ENCODE assay signal across 8 cellular contexts in genomic region chr2:73983322-73984202, GRCh38. TPM values are rescaled to one million over a fixed set of nuclear protein-coding genes. Genes with fewer than 3 reads are reported as not detected.
DNase-seq lines count a peak whose midpoint lies in the region; ATAC-seq and TF ChIP-seq lines count a peak whose summit lies in the region.

No MANE protein-coding gene starts in this region.

- POLR2A ChIA-PET in PC-3 (lab: Charles Lee; ENCODE audit: unreplicated experiment), result no interaction called here

- H3K27ac Mint-ChIP-seq in GM23338 (peak overlapping the region; percentile 65), endodermal cell (peak overlapping the region; percentile 76)
- peak overlapping the region; percentile 75 to 87 for H3K27ac Mint-ChIP-seq in natural killer cell treated with Interleukin-12 subunit alpha and Interleukin-12 subunit beta and Interleukin-15 and Interleukin-18, amount 100 ng/mL, for 72 hours

- WGBS in endodermal cell (ENCODE audit: insufficient coverage in 1 of 2, insufficient read length in 1 of 2), 2 experiments, result 14 to 17% methylated on average over 22 to 35 of the region's 35 CpGs

- H2AFZ ChIP-seq in GM23338, result peak overlapping the region; percentile 63; the same call in 1 of the 2 replicates
- peak overlapping the region; percentile 52 for H2AFZ ChIP-seq in PC-3 (ENCODE audit: low read length)

- CTCF ChIA-PET in PC-3 (lab: Charles Lee), result no interaction called here

- H3K4me2 ChIP-seq in GM23338 (peak overlapping the region; percentile 97), PC-3 (ENCODE audit: low read length) (peak overlapping the region; percentile 99)

- H3K4me1 Mint-ChIP-seq in GM23338, result peaks cover 70% of the 10 kb centered on the region
- H3K4me1 Mint-ChIP-seq in endodermal cell, result peaks cover 53% of the 10 kb centered on the region
- peaks cover 64 to 66% of the 10 kb centered on the region in 2 donors for H3K4me1 Mint-ChIP-seq in natural killer cell treated with Interleukin-12 subunit alpha and Interleukin-12 subunit beta and Interleukin-15 and Interleukin-18, amount 100 ng/mL, for 72 hours (ENCODE audit: low read depth in 2 of 2)

- intact Hi-C loops in PC-3 (cut with micrococcal nuclease), result loop anchor here (5.0 kb wide), 1 partner anchor 46 kb away; no protein-coding TSS in a partner anchor

- no peaks in the 10 kb centered on the region for H3K9me2 ChIP-seq in GM23338 (ENCODE audit: insufficient read depth)
- no peaks in the 10 kb centered on the region for H3K9me2 ChIP-seq in PC-3 (replicated peaks; ENCODE audit: low read length)

- peaks cover 21% of the 10 kb centered on the region for H3K36me3 Mint-ChIP-seq in GM23338 (ENCODE audit: low read depth)
- H3K36me3 Mint-ChIP-seq in endodermal cell (ENCODE audit: low read depth), result peaks cover 10% of the 10 kb centered on the region
- no peaks in the 10 kb centered on the region for H3K36me3 Mint-ChIP-seq in natural killer cell treated with Interleukin-12 subunit alpha and Interleukin-12 subunit beta and Interleukin-15 and Interleukin-18, amount 100 ng/mL, for 72 hours

- H3K27me3 ChIP-seq in GM23338 (ENCODE audit: insufficient read depth), result peaks cover 59% of the 10 kb centered on the region
- H3K27me3 ChIP-seq in PC-3 (ENCODE audit: low read length), result no peaks in the 10 kb centered on the region
- H3K27me3 ChIP-seq in endodermal cell (ENCODE audit: control insufficient read depth, insufficient read depth, low read length, poor library complexity, severe bottlenecking), result peaks cover 9% of the 10 kb centered on the region

- H3K9me3 Mint-ChIP-seq in GM23338, result no peaks in the 10 kb centered on the region
- H3K9me3 Mint-ChIP-seq in endodermal cell, result no peaks in the 10 kb centered on the region
- H3K9me3 Mint-ChIP-seq in natural killer cell treated with Interleukin-12 subunit alpha and Interleukin-12 subunit beta and Interleukin-15 and Interleukin-18, amount 100 ng/mL, for 72 hours, result no peaks in the 10 kb centered on the region

- peaks cover 27% of the 10 kb centered on the region for H3K79me2 ChIP-seq in GM23338 (replicated peaks; ENCODE audit: insufficient read depth)
- H3K79me2 ChIP-seq in PC-3 (ENCODE audit: low read length), result peaks cover 43% of the 10 kb centered on the region

- peaks cover 61% of the 10 kb centered on the region for H3K4me1 ChIP-seq in GM23338 (ENCODE audit: insufficient read depth)
- H3K4me1 ChIP-seq in PC-3 (ENCODE audit: insufficient read depth, low read length), result peaks cover 76% of the 10 kb centered on the region
- peaks cover 18% of the 10 kb centered on the region for H3K4me1 ChIP-seq in endodermal cell (ENCODE audit: control insufficient read depth, insufficient read depth, low read length)

- H3K9ac ChIP-seq in PC-3 (ENCODE audit: low read length), result peak overlapping the region; percentile 95
- H3K9ac ChIP-seq in endodermal cell (ENCODE audit: extremely low read depth, low read length, poor library complexity, severe bottlenecking), result peak overlapping the region; percentile 78

- H3K27ac ChIP-seq in C4-2B, result peak overlapping the region; percentile 100
- no peak overlapping the region for H3K27ac ChIP-seq in GM23338 (ENCODE audit: low read depth)
- H3K27ac ChIP-seq in PC-3 (ENCODE audit: low read length), result peak overlapping the region; percentile 98
- peak overlapping the region; percentile 52 for H3K27ac ChIP-seq in endodermal cell (ENCODE audit: low read depth, low read length)

- H4K20me1 ChIP-seq in GM23338 (replicated peaks; ENCODE audit: insufficient read depth) (peaks cover 13% of the 10 kb centered on the region; the same call in 1 of the 2 replicates), PC-3 (ENCODE audit: low read length) (peaks cover 14% of the 10 kb centered on the region)

- H3K4me3 Mint-ChIP-seq in GM23338 (peak overlapping the region; percentile 81), endodermal cell (peak overlapping the region; percentile 65)
- peak overlapping the region; percentile 82 for H3K4me3 Mint-ChIP-seq in natural killer cell treated with Interleukin-12 subunit alpha and Interleukin-12 subunit beta and Interleukin-15 and Interleukin-18, amount 100 ng/mL, for 72 hours

- H3K9me3 ChIP-seq in PC-3 (ENCODE audit: low read length), result no peaks in the 10 kb centered on the region
- no peaks in the 10 kb centered on the region for H3K9me3 ChIP-seq in endodermal cell (ENCODE audit: control insufficient read depth, low read length)

- TF ChIP-seq CTCF in C4-2B (conservative IDR thresholded peaks at IDR 0.05) (no peak; the same call in 1 of the 2 replicates), GM23338 (conservative IDR thresholded peaks at IDR 0.05; ENCODE audit: low read depth in 2 of 2) (no peak), PC-3 (conservative IDR thresholded peaks at IDR 0.05; ENCODE audit: low read depth, low read length) (0 out of 2 replicates have a peak, but pooled peaks have one; percentile 17), endodermal cell (conservative IDR thresholded peaks at IDR 0.05) (peak; percentile 46)

- ATAC-seq in GM23338, result peak; percentile 34
- ATAC-seq in PC-3, result peak; percentile 41
- ATAC-seq in natural killer cell treated with Interleukin-12 subunit alpha and Interleukin-12 subunit beta and Interleukin-15 and Interleukin-18, amount 100 ng/mL, for 72 hours, result no peak
- no peak for ATAC-seq in GM18502 (IDR thresholded peaks at IDR 0.05; ENCODE audit: poor library complexity, unreplicated experiment)
- no peak for ATAC-seq in GM21447 (IDR thresholded peaks at IDR 0.05; ENCODE audit: unreplicated experiment)

- H3K36me3 ChIP-seq in GM23338 (ENCODE audit: insufficient read depth) (no peaks in the 10 kb centered on the region; the same call in 1 of the 2 replicates), PC-3 (ENCODE audit: low read depth, low read length) (peaks cover 3% of the 10 kb centered on the region; the same call in 1 of the 2 replicates), endodermal cell (ENCODE audit: control insufficient read depth, insufficient read depth, low read length) (peaks cover 8% of the 10 kb centered on the region)

- TSS peak; percentile 65 for BruUV-seq in PC-3 (replicated peaks; lab: Mats Ljungman, UMichigan)

- peak overlapping the region; percentile 80 for H3K4me3 ChIP-seq in GM23338
- H3K4me3 ChIP-seq in PC-3 (ENCODE audit: low read length), result peak overlapping the region; percentile 81
- H3K4me3 ChIP-seq in endodermal cell (ENCODE audit: low read length), result peak overlapping the region; percentile 78

- peaks cover 28% of the 10 kb centered on the region for H3F3A ChIP-seq in GM23338 (replicated peaks; ENCODE audit: low read depth)
- H3F3A ChIP-seq in PC-3 (ENCODE audit: low read length, unreplicated experiment), result peaks cover 7% of the 10 kb centered on the region

- DNase-seq in GM23338 (ENCODE audit: low spot score) (peak; percentile 77), PC-3 (peak; percentile 97), endodermal cell (peak; percentile 87), NCI-H446 (lab: John Stamatoyannopoulos, UW) (no peak)
- DNase-seq in natural killer cell treated with Interleukin-12 subunit alpha and Interleukin-12 subunit beta and Interleukin-15 and Interleukin-18, amount 100 ng/mL, for 72 hours (ENCODE audit: low spot score), result no peak

- H3K27me3 Mint-ChIP-seq in GM23338 (ENCODE audit: insufficient read depth, low read depth, poor library complexity), result peaks cover 61% of the 10 kb centered on the region
- peaks cover 49% of the 10 kb centered on the region for H3K27me3 Mint-ChIP-seq in endodermal cell (ENCODE audit: insufficient read depth)
- peaks cover 25 to 26% of the 10 kb centered on the region in 2 donors for H3K27me3 Mint-ChIP-seq in natural killer cell treated with Interleukin-12 subunit alpha and Interleukin-12 subunit beta and Interleukin-15 and Interleukin-18, amount 100 ng/mL, for 72 hours

TF ChIP-seq in GM23338, 12 proteins besides CTCF, POLR2A, EP300 and RAD21 (continues in another document):
- peak; percentile 41 for TF ChIP-seq EZH2 (IDR thresholded peaks at IDR 0.05; ENCODE audit: low read depth, unreplicated experiment)
- TF ChIP-seq NANOG (IDR thresholded peaks at IDR 0.05; ENCODE audit: borderline replicate concordance), result no peak

RNA-seq across cellular contexts. Expression of gene TET3, which starts 1.1 kb away (rescaled TPM):
- 18.3 and 19.9 TPM in 2 replicates for total RNA-seq in GM23338 (2014; rRNA removed; shearing (Covaris generic))
- polyA plus RNA-seq in GM23338 (2016; fragmentation: Nextera tagmentation; extraction: Ambion mirVana), result 3.6 and 3.8 TPM in 2 replicates
- 6.1 and 10.1 TPM in 2 replicates for total RNA-seq in PC-3 (2014; rRNA removed)
- 10 to 100 TPM; 23.5 to 26.3 TPM for total RNA-seq in endodermal cell
- polyA plus RNA-seq in endodermal cell (2013, experiment 1 of 2), result 12.5 TPM
- 12.4 TPM for polyA plus RNA-seq in endodermal cell (2013, experiment 2 of 2)
- total RNA-seq in natural killer cell treated with Interleukin-12 subunit alpha and Interleukin-12 subunit beta and Interleukin-15 and Interleukin-18, amount 100 ng/mL, for 72 hours, result 10 to 100 TPM; 29.3 to 70.3 TPM

RNA-seq across cellular contexts. Expression of gene DGUOK, which starts 56.9 kb away (rescaled TPM):
- total RNA-seq in GM23338 (2014; rRNA removed; shearing (Covaris generic)), result 57.2 and 68.4 TPM in 2 replicates
- polyA plus RNA-seq in GM23338 (2016; fragmentation: Nextera tagmentation; extraction: Ambion mirVana), result 287 and 292 TPM in 2 replicates
- total RNA-seq in PC-3 (2014; rRNA removed), result 42.2 and 61.3 TPM in 2 replicates
- 10 to 100 TPM; 61.1 to 85.2 TPM for total RNA-seq in endodermal cell
- polyA plus RNA-seq in endodermal cell (2013, experiment 1 of 2), result 121 TPM
- polyA plus RNA-seq in endodermal cell (2013, experiment 2 of 2), result 111 TPM
- total RNA-seq in natural killer cell treated with Interleukin-12 subunit alpha and Interleukin-12 subunit beta and Interleukin-15 and Interleukin-18, amount 100 ng/mL, for 72 hours, result 10 to 100 TPM; 87.1 to 92.6 TPM

Comparison
In these comparisons a context has a peak if more than half of its experiments do, and no peak if none do; other contexts are left out.
1. CTCF ChIP-seq: peak in PC-3 (single experiment) and endodermal cell (single experiment); none in C4-2B (single experiment) and GM23338 (0 of 2).
2. ATAC-seq: peak in GM23338 (single experiment) and PC-3 (single experiment); none in natural killer cell treated with Interleukin-12 subunit alpha and Interleukin-12 subunit beta and Interleukin-15 and Interleukin-18, amount 100 ng/mL, for 72 hours (0 of 2), GM18502 (single experiment) and GM21447 (single experiment).
3. DNase-seq: peak in GM23338 (single experiment), PC-3 (single experiment) and endodermal cell (single experiment); none in natural killer cell treated with Interleukin-12 subunit alpha and Interleukin-12 subunit beta and Interleukin-15 and Interleukin-18, amount 100 ng/mL, for 72 hours (single experiment) and NCI-H446 (0 of 2).
4. Peak in every context shown above with its lines, with median percentiles within 50 percentile points of each other: H3K4me3 ChIP-seq, H3K27ac Mint-ChIP-seq and H3K4me3 Mint-ChIP-seq.